ENCODE assay signal across 8 cellular contexts in genomic region chr6:31826793-31827285, GRCh38. TPM values are rescaled to one million over a fixed set of nuclear protein-coding genes. Genes with fewer than 3 reads are reported as not detected.
DNase-seq lines count a peak whose midpoint lies in the region; ATAC-seq and TF ChIP-seq lines count a peak whose summit lies in the region.

No MANE protein-coding gene starts in this region.

- no peak for TF ChIP-seq CTCF in CD4-positive, alpha-beta T cell (IDR thresholded peaks at IDR 0.05)
- TF ChIP-seq CTCF in Panc1 (IDR thresholded peaks at IDR 0.05) (no peak), breast epithelium (IDR thresholded peaks at IDR 0.05) (peak in 1 of 3 donors; percentile 12)

- H3K4me1 ChIP-seq in Panc1 (ENCODE audit: control insufficient read depth, insufficient read depth, low read length) (peaks cover 29% of the 10 kb centered on the region), breast epithelium (peaks cover 4% of the 10 kb centered on the region in 2 donors)

- peak in 5 of 10 experiments; percentile 32 to 54 (median 40) for DNase-seq in CD4-positive, alpha-beta T cell
- DNase-seq in Panc1 (ENCODE audit: low read depth, low spot score) (no peak), breast epithelium (ENCODE audit: low spot score in 2 of 2) (peak; percentile 90 to 94), iris pigment epithelial cell (ENCODE audit: low read depth) (peak; percentile 83), MV-4-11 (lab: John Stamatoyannopoulos, UW) (no peak), NCI-H1694 (lab: John Stamatoyannopoulos, UW) (no peak)

- H3K4me1 Mint-ChIP-seq in CD4-positive, alpha-beta T cell (ENCODE audit: low read depth), result peaks cover 50% of the 10 kb centered on the region
- peaks cover 53% of the 10 kb centered on the region for H3K4me1 Mint-ChIP-seq in stimulated activated memory B cell treated with anti-CD40 and anti-IgM and Interleukin-4, amounts not matched to agents 10 μg/mL and 1 μg/mL and 100 μg/mL, for 72 hours

- H3K27me3 ChIP-seq in CD4-positive, alpha-beta T cell (ENCODE audit: control insufficient read depth, insufficient read depth, low read length), result no peaks in the 10 kb centered on the region
- no peaks in the 10 kb centered on the region for H3K27me3 ChIP-seq in Panc1 (ENCODE audit: control insufficient read depth, insufficient read depth, low read length)
- H3K27me3 ChIP-seq in breast epithelium, result no peaks in the 10 kb centered on the region

- TF ChIP-seq POLR2A in breast epithelium (IDR thresholded peaks at IDR 0.05), result peak; percentile 4

- no peaks in the 10 kb centered on the region for H3K9me3 ChIP-seq in CD4-positive, alpha-beta T cell (ENCODE audit: control insufficient read depth, low read length)
- H3K9me3 ChIP-seq in Panc1 (ENCODE audit: control insufficient read depth, insufficient read depth, low read depth, low read length), result no peaks in the 10 kb centered on the region
- no peaks in the 10 kb centered on the region for H3K9me3 ChIP-seq in breast epithelium

- peak overlapping the region; percentile 97 for H3K27ac Mint-ChIP-seq in CD4-positive, alpha-beta T cell
- peak overlapping the region; percentile 93 for H3K27ac Mint-ChIP-seq in stimulated activated memory B cell treated with anti-CD40 and anti-IgM and Interleukin-4, amounts not matched to agents 10 μg/mL and 1 μg/mL and 100 μg/mL, for 72 hours

- in situ Hi-C loops in Panc1 (cut with HindIII; ENCODE audit: low pct_unique_long_range_greater_than_20kb, low sequenced_read_pairs), result no loop called here

- H3K27ac ChIP-seq in CD4-positive, alpha-beta T cell (ENCODE audit: low read depth, low read length), result peak overlapping the region; percentile 74
- H3K27ac ChIP-seq in Panc1 (ENCODE audit: low read length) (peak overlapping the region; percentile 100), breast epithelium (peak overlapping the region; percentile 97 to 99)

- CTCF ChIA-PET in CD4-positive, alpha-beta T cell (lab: Charles Lee), result interaction anchor here (0.6 to 1.4 kb wide), 9 partner anchors 9 to 97 kb away, joined by 3 to 7 read pairs (median 4); partner anchors contain the start of genes DDAH2, MSH5 and VARS1
- CTCF ChIA-PET in Panc1 (lab: Charles Lee), result no interaction called here

- intact Hi-C loops in CD4-positive, alpha-beta T cell (cut with DNase I, micrococcal nuclease), result loop anchor here in 1 of 2 experiments (2.0 kb wide), 1 partner anchor 32 kb away; the partner anchor contains the start of gene VARS1
- intact Hi-C loops in Panc1 (cut with micrococcal nuclease; ENCODE audit: unreplicated experiment) (loop anchor here (10.0 kb wide), 1 partner anchor 52 kb away; the partner anchor contains the start of gene VWA7), breast epithelium (cut with DNase I; ENCODE audit: low total_unique reads) (no loop called here)

- peak; percentile 19 for ATAC-seq in CD4-positive, alpha-beta T cell (ENCODE audit: poor library complexity)
- ATAC-seq in GM19467 (IDR thresholded peaks at IDR 0.05; ENCODE audit: unreplicated experiment), result peak; percentile 16
- ATAC-seq in Panc1, result peak; percentile 61
- peak; percentile 37 for ATAC-seq in stimulated activated memory B cell treated with anti-CD40 and anti-IgM and Interleukin-4, amounts not matched to agents 10 μg/mL and 1 μg/mL and 100 μg/mL, for 72 hours

- no peaks in the 10 kb centered on the region for H3K9me3 Mint-ChIP-seq in CD4-positive, alpha-beta T cell
- H3K9me3 Mint-ChIP-seq in stimulated activated memory B cell treated with anti-CD40 and anti-IgM and Interleukin-4, amounts not matched to agents 10 μg/mL and 1 μg/mL and 100 μg/mL, for 72 hours, result no peaks in the 10 kb centered on the region

- H3K27me3 Mint-ChIP-seq in CD4-positive, alpha-beta T cell, result no peaks in the 10 kb centered on the region
- H3K27me3 Mint-ChIP-seq in stimulated activated memory B cell treated with anti-CD40 and anti-IgM and Interleukin-4, amounts not matched to agents 10 μg/mL and 1 μg/mL and 100 μg/mL, for 72 hours, result no peaks in the 10 kb centered on the region

- peak overlapping the region; percentile 96 for H3K4me3 Mint-ChIP-seq in CD4-positive, alpha-beta T cell
- H3K4me3 Mint-ChIP-seq in stimulated activated memory B cell treated with anti-CD40 and anti-IgM and Interleukin-4, amounts not matched to agents 10 μg/mL and 1 μg/mL and 100 μg/mL, for 72 hours, result peak overlapping the region; percentile 78

- no peaks in the 10 kb centered on the region; the same call in 1 of the 2 replicates for H3K36me3 ChIP-seq in Panc1 (ENCODE audit: control insufficient read depth, insufficient read depth, low read length)
- no peaks in the 10 kb centered on the region for H3K36me3 ChIP-seq in breast epithelium

- peak overlapping the region; percentile 55 to 65 for H3K4me3 ChIP-seq in Panc1 (ENCODE audit: low read depth in 2 of 2, low read length in 2 of 2)
- peak overlapping the region; percentile 63 to 83 (median 66) for H3K4me3 ChIP-seq in breast epithelium

- POLR2A ChIA-PET in CD4-positive, alpha-beta T cell (lab: Charles Lee), result interaction anchor here (0.7 to 2.9 kb wide), 26 partner anchors 9 to 285 kb away, joined by 3 to 34 read pairs (median 6); partner anchors contain the start of genes ABHD16A, BAG6, C6orf47 and CLIC1
- POLR2A ChIA-PET in Panc1 (lab: Charles Lee), result interaction anchor here (0.6 to 1.2 kb wide), 11 partner anchors 12 to 1151 kb away, joined by 3 to 8 read pairs (median 5); partner anchors contain the start of genes C6orf47, HSPA1A, HSPA1L and LSM2

- no TSS peak for BruUV-seq in Panc1 (replicated peaks; lab: Mats Ljungman, UMichigan)

- H3K36me3 Mint-ChIP-seq in CD4-positive, alpha-beta T cell (ENCODE audit: low read depth), result peaks cover 14% of the 10 kb centered on the region
- H3K36me3 Mint-ChIP-seq in stimulated activated memory B cell treated with anti-CD40 and anti-IgM and Interleukin-4, amounts not matched to agents 10 μg/mL and 1 μg/mL and 100 μg/mL, for 72 hours, result no peaks in the 10 kb centered on the region

RNA-seq across cellular contexts. Expression of gene HSPA1B, which starts 0.7 kb away (rescaled TPM):
- total RNA-seq in CD4-positive, alpha-beta T cell, result 1 to 10 TPM; 8.3 to 9.8 TPM
- 147 TPM for total RNA-seq in Panc1 (2021; ENCODE audit: unreplicated experiment)
- 235 TPM for polyA plus RNA-seq in Panc1 (2012; ENCODE audit: insufficient read length)
- 100 to 1,000 TPM; 113 to 376 (median 232) TPM for total RNA-seq in breast epithelium

RNA-seq across cellular contexts. Expression of gene HSPA1A, which starts 11.5 kb away (rescaled TPM):
- total RNA-seq in CD4-positive, alpha-beta T cell, result 1 to 10 TPM; 8.1 to 9.8 TPM
- 169 TPM for total RNA-seq in Panc1 (2021; ENCODE audit: unreplicated experiment)
- 344 TPM for polyA plus RNA-seq in Panc1 (2012; ENCODE audit: insufficient read length)
- total RNA-seq in breast epithelium, result 100 to 1,000 TPM; 136 to 459 (median 202) TPM

RNA-seq across cellular contexts. Expression of gene HSPA1L, which starts 11.8 kb away (rescaled TPM):
- 1 to 10 TPM; 1.7 to 1.8 TPM for total RNA-seq in CD4-positive, alpha-beta T cell
- total RNA-seq in Panc1 (2021; ENCODE audit: unreplicated experiment) (2.8 TPM), breast epithelium (1 to 10 TPM; 1.3 to 1.9 (median 1.6) TPM)
- 3.8 TPM for polyA plus RNA-seq in Panc1 (2012; ENCODE audit: insufficient read length)

RNA-seq across cellular contexts. Expression of gene LSM2, which starts 20.1 kb away (rescaled TPM):
- total RNA-seq in CD4-positive, alpha-beta T cell, result 10 to 100 TPM; 12.6 to 13.7 TPM
- total RNA-seq in Panc1 (2021; ENCODE audit: unreplicated experiment) (89.7 TPM), breast epithelium (10 to 100 TPM; 28.7 to 39.7 (median 32.6) TPM)
- polyA plus RNA-seq in Panc1 (2012; ENCODE audit: insufficient read length), result 91.3 TPM

RNA-seq across cellular contexts. Expression of gene VARS1, which starts 31.3 kb away (rescaled TPM):
- 10 to 100 TPM; 43.9 to 44.2 TPM for total RNA-seq in CD4-positive, alpha-beta T cell
- total RNA-seq in Panc1 (2021; ENCODE audit: unreplicated experiment), result 229 TPM
- 274 TPM for polyA plus RNA-seq in Panc1 (2012; ENCODE audit: insufficient read length)
- 10 to 100 TPM; 19.2 to 35.4 (median 26.2) TPM for total RNA-seq in breast epithelium

Comparison
In these comparisons a context has a peak if more than half of its experiments do, and no peak if none do; other contexts are left out.
1. DNase-seq: peak in breast epithelium (2 of 2) and iris pigment epithelial cell (single experiment); none in Panc1 (single experiment), MV-4-11 (single experiment) and NCI-H1694 (single experiment).
2. RNA of gene HSPA1B, which starts 0.7 kb away (total RNA-seq): 113 to 376 TPM in breast epithelium and 147 TPM in Panc1 (single experiment); 8.3 to 9.8 TPM in CD4-positive, alpha-beta T cell; every median in the first group is over 10 times any median in the second.
3. RNA of gene HSPA1A, which starts 11.5 kb away (total RNA-seq): 136 to 459 TPM in breast epithelium and 169 TPM in Panc1 (single experiment); 8.1 to 9.8 TPM in CD4-positive, alpha-beta T cell; every median in the first group is over 10 times any median in the second.
4. Peak in every context shown above with its lines, with median percentiles within 50 percentile points of each other: ATAC-seq and H3K27ac ChIP-seq.